7 cellular contexts compared by ENCODE assay signal in the genomic region with DNA sequence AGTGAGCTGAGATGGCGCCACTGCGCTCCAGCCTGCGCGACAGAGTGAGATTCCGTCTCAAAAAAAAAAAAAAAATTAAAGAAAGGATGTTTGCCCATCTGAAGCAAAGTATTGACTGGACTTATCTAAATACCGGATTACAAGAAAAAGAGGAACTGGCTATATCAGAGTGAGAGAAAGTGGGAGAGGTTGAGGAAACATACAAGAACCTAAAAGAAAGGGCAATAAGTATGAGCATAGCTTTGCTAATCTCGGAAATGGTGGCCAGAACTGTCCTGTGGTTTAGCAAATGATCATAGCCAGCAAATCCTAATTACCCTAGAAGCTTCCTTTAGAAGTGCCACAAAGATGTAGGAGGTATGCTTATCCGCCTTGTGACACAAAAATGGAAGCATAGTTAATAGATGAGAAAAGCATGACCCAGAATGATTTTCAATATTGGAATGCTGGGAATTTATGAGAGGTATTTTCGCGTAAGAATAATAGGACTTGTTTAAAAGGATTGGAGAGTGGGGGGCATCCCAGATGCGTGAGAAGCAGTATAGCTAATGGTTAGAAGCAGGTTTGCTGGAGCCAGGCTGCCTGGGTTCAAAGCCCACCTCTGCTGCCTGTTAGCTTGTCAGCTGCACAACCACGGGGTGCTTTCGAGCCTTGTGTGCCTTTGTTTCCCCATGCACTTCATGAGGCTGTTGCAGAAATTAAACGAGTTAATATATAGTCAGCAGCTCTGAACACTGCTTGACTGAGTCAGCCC. TPM values are rescaled to one million over a fixed set of nuclear protein-coding genes. Genes with fewer than 3 reads are reported as not detected.
DNase-seq lines count a peak whose midpoint lies in the region; ATAC-seq, FAIRE-seq and TF ChIP-seq lines count a peak whose summit lies in the region.

No MANE protein-coding gene starts in this region.

- H3K9me3 ChIP-seq in PC-9 (ENCODE audit: insufficient read depth, low read depth) = no peaks in the 10 kb centered on the region
- peaks cover 5% of the 10 kb centered on the region for H3K9me3 ChIP-seq in endodermal cell (ENCODE audit: control insufficient read depth, low read length)

- FAIRE-seq in H54 (lab: Jason Lieb, UNC) (no peak), GM19239 (lab: Jason Lieb, UNC) (no peak)

- no peak for TF ChIP-seq POLR2A in H54 (IDR thresholded peaks at IDR 0.05; ENCODE audit: low read depth, low read length)

- DNase-seq in H54 (ENCODE audit: insufficient read length, low spot score) (peak; percentile 22), PC-9 (peak; percentile 12 to 66), endodermal cell (no peak), neural crest cell (ENCODE audit: low read depth, low spot score) (no peak), GM19239 (ENCODE audit: insufficient read length, low spot score) (no peak), mucosa of gallbladder (ENCODE audit: low spot score) (no peak)

- H3K4me1 Mint-ChIP-seq in endodermal cell = peaks cover 14% of the 10 kb centered on the region
- H3K4me1 Mint-ChIP-seq in neural crest cell = peaks cover 25% of the 10 kb centered on the region

- intact Hi-C loops in PC-9 (cut with micrococcal nuclease; ENCODE audit: unreplicated experiment) = loop anchor here (2.0 kb wide), 1 partner anchor 62 kb away; a partner anchor contains a TSS

- H3K4me3 ChIP-seq in PC-9 (peak overlapping the region; percentile 91), endodermal cell (ENCODE audit: low read length) (peak overlapping the region; percentile 87)

- BruUV-seq in PC-9 (replicated peaks; lab: Mats Ljungman, UMichigan) = no TSS peak

- CTCF ChIA-PET in PC-9 (lab: Charles Lee) = no interaction called here

- peaks cover 26% of the 10 kb centered on the region for H3K36me3 Mint-ChIP-seq in endodermal cell (ENCODE audit: low read depth)
- peaks cover 8% of the 10 kb centered on the region for H3K36me3 Mint-ChIP-seq in neural crest cell (ENCODE audit: low read depth)

- TF ChIP-seq CTCF in PC-9 (conservative IDR thresholded peaks at IDR 0.05) (no peak), endodermal cell (conservative IDR thresholded peaks at IDR 0.05) (no peak), neural crest cell (conservative IDR thresholded peaks at IDR 0.05) (no peak)

- peaks cover 3% of the 10 kb centered on the region for H3K9me3 Mint-ChIP-seq in endodermal cell
- H3K9me3 Mint-ChIP-seq in neural crest cell = no peaks in the 10 kb centered on the region

- peaks cover 34% of the 10 kb centered on the region for H4K20me1 ChIP-seq in PC-9 (ENCODE audit: insufficient read depth)

- peak overlapping the region; percentile 87 for H3K27ac Mint-ChIP-seq in endodermal cell
- no peak overlapping the region for H3K27ac Mint-ChIP-seq in neural crest cell (ENCODE audit: unreplicated experiment)

- H3K36me3 ChIP-seq in PC-9 (ENCODE audit: low read depth) (0 out of 2 replicates have a peak, but pooled peaks cover 4% of the 10 kb centered on the region), endodermal cell (ENCODE audit: control insufficient read depth, insufficient read depth, low read length) (peaks cover 21% of the 10 kb centered on the region)

- H3K27ac ChIP-seq in PC-9 (peak overlapping the region; percentile 57), endodermal cell (ENCODE audit: low read depth, low read length) (no peak overlapping the region)

- no peaks in the 10 kb centered on the region for H3K27me3 ChIP-seq in PC-9 (ENCODE audit: insufficient read depth, low read depth)
- no peaks in the 10 kb centered on the region for H3K27me3 ChIP-seq in endodermal cell (ENCODE audit: control insufficient read depth, insufficient read depth, low read length, poor library complexity, severe bottlenecking)

- H3K4me1 ChIP-seq in PC-9 (replicated peaks; ENCODE audit: insufficient read depth) = peaks cover 20% of the 10 kb centered on the region
- H3K4me1 ChIP-seq in endodermal cell (ENCODE audit: control insufficient read depth, insufficient read depth, low read length) = no peaks in the 10 kb centered on the region

- H3K27me3 Mint-ChIP-seq in endodermal cell (ENCODE audit: insufficient read depth) = no peaks in the 10 kb centered on the region
- no peaks in the 10 kb centered on the region for H3K27me3 Mint-ChIP-seq in neural crest cell (ENCODE audit: low read depth)

- H3K9ac ChIP-seq in endodermal cell (ENCODE audit: extremely low read depth, low read length, poor library complexity, severe bottlenecking) = peak overlapping the region; percentile 95

- peak overlapping the region; percentile 90 for H3K4me2 ChIP-seq in PC-9

- H3K9me2 ChIP-seq in PC-9 (ENCODE audit: insufficient read depth) = no peaks in the 10 kb centered on the region

- peak overlapping the region; percentile 95 for H2AFZ ChIP-seq in PC-9

- peak overlapping the region; percentile 87 for H3K4me3 Mint-ChIP-seq in endodermal cell
- peak overlapping the region; percentile 99 for H3K4me3 Mint-ChIP-seq in neural crest cell

- H3F3A ChIP-seq in PC-9 (ENCODE audit: insufficient read depth, low read depth) = peaks cover 9% of the 10 kb centered on the region; the same call in 1 of the 2 replicates

- POLR2A ChIA-PET in PC-9 (lab: Charles Lee; ENCODE audit: unreplicated experiment) = interaction anchor here (0.6 to 0.7 kb wide), 4 partner anchors 42 to 441 kb away, joined by 3 to 5 read pairs (median 4); no protein-coding TSS in a partner anchor

- 75 to 83% methylated on average over 14 of the region's 14 CpGs for WGBS in endodermal cell (ENCODE audit: insufficient coverage in 1 of 2, insufficient read length in 1 of 2), 2 experiments

- ATAC-seq in HG03108 (IDR thresholded peaks at IDR 0.05; ENCODE audit: unreplicated experiment) = no peak

- H3K79me2 ChIP-seq in PC-9 (ENCODE audit: low read depth) = peaks cover 48% of the 10 kb centered on the region

RNA-seq across cellular contexts. Expression of a gene that starts 1.2 kb away (rescaled TPM):
- 62.5 and 74.1 TPM in 2 replicates for total RNA-seq in PC-9 (2021)
- 10 to 100 TPM; 67.2 to 70.9 TPM for total RNA-seq in endodermal cell
- polyA plus RNA-seq in endodermal cell (2013, experiment 1 of 2) = 47.9 TPM
- polyA plus RNA-seq in endodermal cell (2013, experiment 2 of 2) = 55.6 TPM
- 69.6 and 79.8 TPM in 2 replicates for total RNA-seq in neural crest cell
- total RNA-seq in mucosa of gallbladder = 23.7 TPM

RNA-seq across cellular contexts. Expression of a gene that starts 38.6 kb away (rescaled TPM):
- total RNA-seq in PC-9 (2021) (not detected in 2 replicates), endodermal cell (not detected), neural crest cell (not detected in 2 replicates), mucosa of gallbladder (not detected)
- polyA plus RNA-seq in endodermal cell (2013, experiment 1 of 2) = not detected
- not detected for polyA plus RNA-seq in endodermal cell (2013, experiment 2 of 2)

RNA-seq across cellular contexts. Expression of a gene that starts 55.6 kb away (rescaled TPM):
- total RNA-seq in PC-9 (2021) = 93.4 and 109 TPM in 2 replicates
- 10 to 100 TPM; 94.1 to 94.3 TPM for total RNA-seq in endodermal cell
- 32.2 TPM for polyA plus RNA-seq in endodermal cell (2013, experiment 1 of 2)
- polyA plus RNA-seq in endodermal cell (2013, experiment 2 of 2) = 27.5 TPM
- 75.2 and 75.4 TPM in 2 replicates for total RNA-seq in neural crest cell
- 98.6 TPM for total RNA-seq in mucosa of gallbladder

Comparison
In these comparisons a context has a peak if more than half of its experiments do, and no peak if none do; other contexts are left out.
1. DNase-seq: peak in H54 (single experiment) and PC-9 (2 of 2); none in endodermal cell (single experiment), neural crest cell (single experiment), GM19239 (single experiment) and mucosa of gallbladder (single experiment).